Comparison of ENCODE assay signal across 11 cellular contexts in the genomic region with DNA sequence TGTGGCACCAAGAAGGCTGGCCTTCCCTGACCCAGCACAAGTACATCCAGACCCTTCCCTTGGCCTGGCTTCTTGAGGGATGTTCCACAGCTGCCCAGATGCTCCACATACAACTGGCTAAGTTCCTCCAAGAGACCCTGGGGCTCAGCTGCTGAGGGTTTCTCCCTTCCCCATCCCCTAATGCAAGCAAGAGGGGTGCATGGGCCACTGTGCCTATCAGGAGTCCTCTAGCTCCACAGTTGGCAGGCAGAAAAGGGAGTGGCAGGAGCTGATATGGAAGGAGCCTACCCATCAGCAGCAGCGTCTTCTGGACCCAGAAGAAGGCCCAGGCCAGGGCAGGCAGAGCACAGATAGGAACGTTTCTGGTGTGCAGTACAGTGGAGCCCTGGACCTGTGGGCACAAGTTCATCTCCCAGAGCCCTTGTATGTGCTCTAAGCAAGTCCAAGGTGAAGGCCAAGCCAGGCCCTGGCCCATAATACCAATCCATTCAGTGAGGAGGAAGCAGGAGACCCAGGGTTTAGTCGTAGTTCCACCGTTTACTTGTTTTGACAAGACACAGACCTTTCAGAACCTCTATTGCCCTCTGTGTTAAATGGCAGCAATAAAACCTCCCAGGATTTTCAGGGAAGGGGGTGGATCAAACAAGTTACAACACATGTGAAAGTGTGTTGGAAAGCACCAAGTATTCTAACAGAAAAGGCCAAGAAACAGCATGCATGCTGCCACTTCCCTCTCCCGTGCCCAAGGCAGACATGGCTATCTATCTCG. TPM values are rescaled to one million over a fixed set of nuclear protein-coding genes. Genes with fewer than 3 reads are reported as not detected.
DNase-seq lines count a peak whose midpoint lies in the region; ATAC-seq and TF ChIP-seq lines count a peak whose summit lies in the region.
"Had no signal": no experiment of that assay in that cellular context is flagged by ENCODE, and none has a peak within 500 bp of the region (broad histone marks: within the 10 kb centered on the region; RNA-seq: fewer than 3 reads in every experiment).

No MANE protein-coding gene starts in this region.

- TF ChIP-seq CTCF in liver (IDR thresholded peaks at IDR 0.05; ENCODE audit: low read depth, low read length, missing input control) (no peak), suprapubic skin (IDR thresholded peaks at IDR 0.05) (no peak)

- H3K4me3 ChIP-seq in liver (ENCODE audit: low read depth in 1 of 3, low read length in 3 of 3) (no peak overlapping the region), suprapubic skin (no peak overlapping the region), Karpas-422 (ENCODE audit: low read length) (no peak overlapping the region)

- no peaks in the 10 kb centered on the region for H3K79me2 ChIP-seq in Karpas-422 (ENCODE audit: low read length)

- H3K9me3 ChIP-seq in liver (ENCODE audit: control insufficient read depth in 4 of 4, low read length in 3 of 4) (no peaks in the 10 kb centered on the region), suprapubic skin (no peaks in the 10 kb centered on the region), Karpas-422 (ENCODE audit: low read length) (peaks cover 3% of the 10 kb centered on the region; the same call in 1 of the 2 replicates)

- H3K9ac ChIP-seq in liver (ENCODE audit: low read depth in 1 of 2, low read length in 2 of 2), result no peak overlapping the region
- H3K9ac ChIP-seq in Karpas-422 (ENCODE audit: low read length), result no peak overlapping the region

- no peak for TF ChIP-seq EP300 in suprapubic skin (IDR thresholded peaks at IDR 0.05)

- H3K9me3 Mint-ChIP-seq in T-helper 1 cell treated with Interleukin-12 subunit alpha and Interleukin-12 subunit beta and Interleukin-4 antibody, amounts not matched to agents 30 μg/mL and 1 μg/mL, for 36 hours, result peaks cover 6% of the 10 kb centered on the region
- no peaks in the 10 kb centered on the region for H3K9me3 Mint-ChIP-seq in activated naive CD8-positive, alpha-beta T cell treated with anti-CD3 and anti-CD28 coated beads, Interleukin-2, amount 50 U/mL, for 24 hours

- H3K27me3 Mint-ChIP-seq in T-helper 1 cell treated with Interleukin-12 subunit alpha and Interleukin-12 subunit beta and Interleukin-4 antibody, amounts not matched to agents 30 μg/mL and 1 μg/mL, for 36 hours (ENCODE audit: low read depth), result no peaks in the 10 kb centered on the region
- H3K27me3 Mint-ChIP-seq in activated naive CD8-positive, alpha-beta T cell treated with anti-CD3 and anti-CD28 coated beads, Interleukin-2, amount 50 U/mL, for 24 hours, result no peaks in the 10 kb centered on the region

- H3K9me2 ChIP-seq in Karpas-422 (replicated peaks; ENCODE audit: insufficient read depth, low read length), result no peaks in the 10 kb centered on the region

- no peak overlapping the region for H2AFZ ChIP-seq in Karpas-422 (ENCODE audit: low read length)

- H3K27me3 ChIP-seq in liver (ENCODE audit: control insufficient read depth in 4 of 4, insufficient read depth in 4 of 4, low read length in 3 of 4) (no peaks in the 10 kb centered on the region), suprapubic skin (no peaks in the 10 kb centered on the region), Karpas-422 (ENCODE audit: low read length) (0 out of 2 replicates have a peak, but pooled peaks cover 3% of the 10 kb centered on the region)

- 81% methylated on average over 6 of the region's 6 CpGs for WGBS in liver
- WGBS in suprapubic skin, result 39% methylated on average over 5 of the region's 6 CpGs

- ATAC-seq in activated naive CD8-positive, alpha-beta T cell treated with anti-CD3 and anti-CD28 coated beads, Interleukin-2, amount 50 U/mL, for 24 hours, result no peak

- H3K27ac Mint-ChIP-seq in T-helper 1 cell treated with Interleukin-12 subunit alpha and Interleukin-12 subunit beta and Interleukin-4 antibody, amounts not matched to agents 30 μg/mL and 1 μg/mL, for 36 hours, result peak overlapping the region; percentile 97
- peak overlapping the region; percentile 92 for H3K27ac Mint-ChIP-seq in activated naive CD8-positive, alpha-beta T cell treated with anti-CD3 and anti-CD28 coated beads, Interleukin-2, amount 50 U/mL, for 24 hours

- no peaks in the 10 kb centered on the region for H4K20me1 ChIP-seq in Karpas-422 (ENCODE audit: insufficient read depth, low read depth, low read length)

- peak overlapping the region; percentile 73 to 78 for H3K27ac ChIP-seq in liver (ENCODE audit: low read depth in 1 of 2, low read length in 2 of 2)
- peak overlapping the region; percentile 64 for H3K27ac ChIP-seq in suprapubic skin
- H3K27ac ChIP-seq in Karpas-422 (ENCODE audit: low read length), result no peak overlapping the region

- no peak for TF ChIP-seq RAD21 in liver (IDR thresholded peaks at IDR 0.05)

- H3K4me3 Mint-ChIP-seq in T-helper 1 cell treated with Interleukin-12 subunit alpha and Interleukin-12 subunit beta and Interleukin-4 antibody, amounts not matched to agents 30 μg/mL and 1 μg/mL, for 36 hours, result peak overlapping the region; percentile 17
- H3K4me3 Mint-ChIP-seq in activated naive CD8-positive, alpha-beta T cell treated with anti-CD3 and anti-CD28 coated beads, Interleukin-2, amount 50 U/mL, for 24 hours, result peak overlapping the region; percentile 60
- H3K4me3 Mint-ChIP-seq: brain had no signal

- H3K36me3 Mint-ChIP-seq in T-helper 1 cell treated with Interleukin-12 subunit alpha and Interleukin-12 subunit beta and Interleukin-4 antibody, amounts not matched to agents 30 μg/mL and 1 μg/mL, for 36 hours (ENCODE audit: low read depth), result peaks cover 40% of the 10 kb centered on the region
- peaks cover 29% of the 10 kb centered on the region for H3K36me3 Mint-ChIP-seq in activated naive CD8-positive, alpha-beta T cell treated with anti-CD3 and anti-CD28 coated beads, Interleukin-2, amount 50 U/mL, for 24 hours (ENCODE audit: low read depth)

- DNase-seq in T-helper 1 cell, result no peak
- DNase-seq in activated naive CD8-positive, alpha-beta T cell treated with anti-CD3 and anti-CD28 coated beads, Interleukin-2, amount 50 U/mL, for 24 hours, result no peak
- no peak for DNase-seq in suprapubic skin (ENCODE audit: low spot score in 2 of 2)
- DNase-seq in activated gamma-delta T cell treated with Interleukin-2 at 50 U/mL for 16 hours, result no peak
- DNase-seq in Karpas-422, result no peak
- no peak for DNase-seq in NCI-H82 (lab: John Stamatoyannopoulos, UW)
- DNase-seq: SW 1271 had no signal

- no peak for TF ChIP-seq POLR2A in suprapubic skin (IDR thresholded peaks at IDR 0.05)

- peaks cover 87% of the 10 kb centered on the region for H3K4me1 Mint-ChIP-seq in T-helper 1 cell treated with Interleukin-12 subunit alpha and Interleukin-12 subunit beta and Interleukin-4 antibody, amounts not matched to agents 30 μg/mL and 1 μg/mL, for 36 hours (ENCODE audit: low read depth)
- H3K4me1 Mint-ChIP-seq in activated naive CD8-positive, alpha-beta T cell treated with anti-CD3 and anti-CD28 coated beads, Interleukin-2, amount 50 U/mL, for 24 hours, result peaks cover 97% of the 10 kb centered on the region

- no peaks in the 10 kb centered on the region for H3K36me3 ChIP-seq in liver (ENCODE audit: control insufficient read depth in 4 of 4, insufficient read depth in 3 of 4, low read depth in 1 of 4, low read length in 3 of 4)
- peaks cover 24% of the 10 kb centered on the region for H3K36me3 ChIP-seq in suprapubic skin
- no peaks in the 10 kb centered on the region for H3K36me3 ChIP-seq in Karpas-422 (ENCODE audit: insufficient read depth, low read length)

- H3K4me1 ChIP-seq in liver (ENCODE audit: control insufficient read depth in 4 of 4, insufficient read depth in 4 of 4, low read length in 3 of 4) (peaks cover 2 to 23% (median 11%) of the 10 kb centered on the region in 4 donors), suprapubic skin (peaks cover 69% of the 10 kb centered on the region), Karpas-422 (ENCODE audit: low read length) (peaks cover 50% of the 10 kb centered on the region)

- no peak overlapping the region for H3K4me2 ChIP-seq in Karpas-422 (ENCODE audit: low read depth, low read length, poor library complexity, severe bottlenecking)

TF ChIP-seq in liver, 16 proteins besides CTCF, POLR2A, EP300 and RAD21:
- no peak for TF ChIP-seq YY1 (IDR thresholded peaks at IDR 0.05)
- no peak for TF ChIP-seq FOXA1 (IDR thresholded peaks at IDR 0.05)
- TF ChIP-seq, protein P1, sequence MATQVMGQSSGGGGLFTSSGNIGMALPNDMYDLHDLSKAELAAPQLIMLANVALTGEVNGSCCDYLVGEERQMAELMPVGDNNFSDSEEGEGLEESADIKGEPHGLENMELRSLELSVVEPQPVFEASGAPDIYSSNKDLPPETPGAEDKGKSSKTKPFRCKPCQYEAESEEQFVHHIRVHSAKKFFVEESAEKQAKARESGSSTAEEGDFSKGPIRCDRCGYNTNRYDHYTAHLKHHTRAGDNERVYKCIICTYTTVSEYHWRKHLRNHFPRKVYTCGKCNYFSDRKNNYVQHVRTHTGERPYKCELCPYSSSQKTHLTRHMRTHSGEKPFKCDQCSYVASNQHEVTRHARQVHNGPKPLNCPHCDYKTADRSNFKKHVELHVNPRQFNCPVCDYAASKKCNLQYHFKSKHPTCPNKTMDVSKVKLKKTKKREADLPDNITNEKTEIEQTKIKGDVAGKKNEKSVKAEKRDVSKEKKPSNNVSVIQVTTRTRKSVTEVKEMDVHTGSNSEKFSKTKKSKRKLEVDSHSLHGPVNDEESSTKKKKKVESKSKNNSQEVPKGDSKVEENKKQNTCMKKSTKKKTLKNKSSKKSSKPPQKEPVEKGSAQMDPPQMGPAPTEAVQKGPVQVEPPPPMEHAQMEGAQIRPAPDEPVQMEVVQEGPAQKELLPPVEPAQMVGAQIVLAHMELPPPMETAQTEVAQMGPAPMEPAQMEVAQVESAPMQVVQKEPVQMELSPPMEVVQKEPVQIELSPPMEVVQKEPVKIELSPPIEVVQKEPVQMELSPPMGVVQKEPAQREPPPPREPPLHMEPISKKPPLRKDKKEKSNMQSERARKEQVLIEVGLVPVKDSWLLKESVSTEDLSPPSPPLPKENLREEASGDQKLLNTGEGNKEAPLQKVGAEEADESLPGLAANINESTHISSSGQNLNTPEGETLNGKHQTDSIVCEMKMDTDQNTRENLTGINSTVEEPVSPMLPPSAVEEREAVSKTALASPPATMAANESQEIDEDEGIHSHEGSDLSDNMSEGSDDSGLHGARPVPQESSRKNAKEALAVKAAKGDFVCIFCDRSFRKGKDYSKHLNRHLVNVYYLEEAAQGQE (IDR thresholded peaks at IDR 0.05), result no peak
- TF ChIP-seq GABPA (IDR thresholded peaks at IDR 0.05 in 1 of 2, conservative IDR thresholded peaks at IDR 0.05 in 1 of 2), result no peak
- TF ChIP-seq, protein P2, sequence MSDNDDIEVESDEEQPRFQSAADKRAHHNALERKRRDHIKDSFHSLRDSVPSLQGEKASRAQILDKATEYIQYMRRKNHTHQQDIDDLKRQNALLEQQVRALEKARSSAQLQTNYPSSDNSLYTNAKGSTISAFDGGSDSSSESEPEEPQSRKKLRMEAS (IDR thresholded peaks at IDR 0.05), result no peak

RNA-seq across cellular contexts. Expression of a gene that starts 26.1 kb away (rescaled TPM):
- total RNA-seq in liver (10 to 100 TPM; 11.3 to 12.2 TPM), suprapubic skin (10 to 100 TPM; 16.3 to 50.7 (median 33.6) TPM)
- 10 to 100 TPM in 1 of 2 donors, 1 to 10 TPM in 1; 7.2 to 10.3 TPM for polyA plus RNA-seq in liver
- total RNA-seq in Karpas-422 (2014; rRNA removed; shearing (Covaris generic); ENCODE audit: low replicate concordance), result 0.07 and 1.8 TPM in 2 replicates
- total RNA-seq: A673 had no signal

RNA-seq across cellular contexts. Expression of a gene that starts 27.6 kb away (rescaled TPM):
- under 1 TPM in 1 of 2 donors, not detected in 1; under 0.01 TPM for total RNA-seq in liver
- polyA plus RNA-seq in liver, result under 1 TPM in 1 of 2 donors, not detected in 1; 0.07 TPM
- total RNA-seq in suprapubic skin, result under 1 TPM in 2 of 4 donors, not detected in 2; 0.17 to 0.48 TPM
- not detected in 2 replicates for total RNA-seq in Karpas-422 (2014; rRNA removed; shearing (Covaris generic); ENCODE audit: low replicate concordance)
- total RNA-seq: A673 had no signal
